16 cellular contexts compared by ENCODE assay signal in the genomic region with DNA sequence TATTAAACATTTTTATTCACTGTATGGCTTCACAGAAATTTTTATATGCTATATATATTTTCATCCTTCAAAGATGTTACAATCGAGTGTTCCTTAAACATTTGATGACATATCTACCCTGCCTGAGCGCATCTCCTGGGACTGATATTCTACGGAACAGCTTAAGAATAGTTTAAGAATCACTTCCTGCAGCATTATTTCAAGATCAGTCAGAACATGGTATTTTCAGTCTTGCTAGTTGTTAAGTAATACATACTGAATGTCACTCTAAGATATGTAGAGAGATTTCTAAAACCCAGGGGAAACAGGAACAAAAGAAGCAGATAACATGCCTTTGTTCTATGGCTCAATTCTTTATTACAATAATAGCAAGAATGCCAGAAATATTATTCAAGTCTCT. TPM values are rescaled to one million over a fixed set of nuclear protein-coding genes. Genes with fewer than 3 reads are reported as not detected.
DNase-seq lines count a peak whose midpoint lies in the region; TF ChIP-seq lines count a peak whose summit lies in the region.
"Had no signal": no experiment of that assay in that cellular context is flagged by ENCODE, and none has a peak within 500 bp of the region (broad histone marks: within the 10 kb centered on the region; RNA-seq: fewer than 3 reads in every experiment).

No MANE protein-coding gene starts in this region.

- peaks cover 6% of the 10 kb centered on the region for H3K27me3 Mint-ChIP-seq in activated T-helper 1 cell treated with anti-CD3 and anti-CD28 coated beads, Interleukin-12 subunit alpha, Interleukin-12 subunit beta, Interleukin-2, Interleukin-4 antibody, amounts not matched to agents 30 ng/mL and 10 ng/mL and 1 ng/mL, durations not matched to agents 14 hours and 24 hours and 36 hours (ENCODE audit: insufficient read depth)

- TF ChIP-seq CTCF in fibroblast of mammary gland (conservative IDR thresholded peaks at IDR 0.05; ENCODE audit: control insufficient read depth, insufficient read depth, low read depth, low read length): no peak

- no peaks in the 10 kb centered on the region for H3K27me3 ChIP-seq in GM23248 (replicated peaks; ENCODE audit: insufficient read depth)
- no peaks in the 10 kb centered on the region for H3K27me3 ChIP-seq in skeletal muscle satellite cell (ENCODE audit: control insufficient read depth, insufficient read depth, low read length)
- H3K27me3 ChIP-seq: adrenal gland had no signal

- H3K4me1 ChIP-seq in GM23248 (ENCODE audit: insufficient read depth) (peaks cover 63% of the 10 kb centered on the region), skeletal muscle satellite cell (ENCODE audit: control insufficient read depth, insufficient read depth, low read length) (peaks cover 86% of the 10 kb centered on the region)

- no peak overlapping the region for H2AFZ ChIP-seq in GM23248

- in situ Hi-C loops in GM23248 (cut with MboI): no loop called here

- no peaks in the 10 kb centered on the region for H3K36me3 Mint-ChIP-seq in activated T-helper 1 cell treated with anti-CD3 and anti-CD28 coated beads, Interleukin-12 subunit alpha, Interleukin-12 subunit beta, Interleukin-2, Interleukin-4 antibody, amounts not matched to agents 30 ng/mL and 10 ng/mL and 1 ng/mL, durations not matched to agents 14 hours and 24 hours and 36 hours (ENCODE audit: low read depth)

- H3K4me2 ChIP-seq in GM23248 (ENCODE audit: unreplicated experiment) (peak overlapping the region; percentile 50), skeletal muscle satellite cell (ENCODE audit: low read length) (peak overlapping the region; percentile 86)

- H3K36me3 ChIP-seq in GM23248 (ENCODE audit: low read depth) (no peaks in the 10 kb centered on the region), skeletal muscle satellite cell (ENCODE audit: insufficient read depth, low read length) (peaks cover 84% of the 10 kb centered on the region)
- H3K36me3 ChIP-seq: adrenal gland had no signal

- H3K9me3 ChIP-seq in GM23248 (ENCODE audit: low read depth) (no peaks in the 10 kb centered on the region), skeletal muscle satellite cell (replicated peaks; ENCODE audit: low read length) (no peaks in the 10 kb centered on the region)
- H3K9me3 ChIP-seq: adrenal gland had no signal

- H3K9ac ChIP-seq in GM23248 (no peak overlapping the region), skeletal muscle satellite cell (ENCODE audit: low read depth, low read length) (peak overlapping the region; percentile 69)

- H3K79me2 ChIP-seq in GM23248 (ENCODE audit: insufficient read depth): peaks cover 25% of the 10 kb centered on the region; the same call in 1 of the 2 replicates

- peak overlapping the region; percentile 56 for H3K27ac ChIP-seq in GM23248
- H3K27ac ChIP-seq: SK-N-MC had no signal

- H3K9me2 ChIP-seq in GM23248 (ENCODE audit: insufficient read depth): no peaks in the 10 kb centered on the region

- no peak overlapping the region for H3K27ac Mint-ChIP-seq in activated T-helper 1 cell treated with anti-CD3 and anti-CD28 coated beads, Interleukin-12 subunit alpha, Interleukin-12 subunit beta, Interleukin-2, Interleukin-4 antibody, amounts not matched to agents 30 ng/mL and 10 ng/mL and 1 ng/mL, durations not matched to agents 14 hours and 24 hours and 36 hours
- H3K27ac Mint-ChIP-seq: activated CD8-positive, alpha-beta T cell treated with anti-CD3 and anti-CD28 coated beads, Interleukin-2, amount 10 ng/mL, durations not matched to agents 7 days and 5 days; activated T-helper 17 cell treated with anti-CD3 and anti-CD28 coated beads, Interleukin-2, amount 50 U/mL, for 72 hours; dendritic cell treated with granulocyte-macrophage colony-stimulating factor and Interleukin-4, amounts not matched to agents 40 ng/mL and 50 ng/mL, for 4 days had no signal

- peaks cover 37% of the 10 kb centered on the region for H3F3A ChIP-seq in GM23248 (ENCODE audit: insufficient read depth)

- DNase-seq in GM23248 (peak; percentile 55), amniotic epithelial cell (ENCODE audit: low read depth) (peak; percentile 70), fibroblast of mammary gland (ENCODE audit: low read depth) (peak; percentile 71), KG1 (lab: John Stamatoyannopoulos, UW) (no peak), NCI-H2029 (lab: John Stamatoyannopoulos, UW) (no peak)
- DNase-seq in activated CD8-positive, alpha-beta memory T cell treated with anti-CD3 and anti-CD28 coated beads for 24 hours: no peak
- no peak for DNase-seq in activated T-helper 1 cell treated with anti-CD3 and anti-CD28 coated beads, Interleukin-12 subunit alpha, Interleukin-12 subunit beta, Interleukin-2, Interleukin-4 antibody, amounts not matched to agents 30 ng/mL and 10 ng/mL and 1 ng/mL, durations not matched to agents 14 hours and 24 hours and 36 hours (ENCODE audit: low spot score)
- DNase-seq: activated CD8-positive, alpha-beta T cell treated with anti-CD3 and anti-CD28 coated beads, Interleukin-2, amount 10 ng/mL, durations not matched to agents 7 days and 5 days; adrenal gland; C1 segment of cervical spinal cord; NCI-H1436; stimulated activated CD4-positive, alpha-beta T cell treated with anti-CD3 and anti-CD28 coated beads, Interleukin-2, amount 100 ng/mL, for 48 hours had no signal

- intact Hi-C loops in activated T-helper 1 cell treated with anti-CD3 and anti-CD28 coated beads, Interleukin-12 subunit alpha, Interleukin-12 subunit beta, Interleukin-2, Interleukin-4 antibody, amounts not matched to agents 30 ng/mL and 10 ng/mL and 1 ng/mL, durations not matched to agents 14 hours and 24 hours and 36 hours (cut with micrococcal nuclease): no loop called here

- WGBS in GM23248 (ENCODE audit: low coverage in 1 of 2, low lambda C conversion rate in 2 of 2, missing lambda C conversion rate in 2 of 2), 2 experiments: 61 to 79% methylated on average over 3 of the region's 3 CpGs

- H4K20me1 ChIP-seq in GM23248 (ENCODE audit: insufficient read depth): no peaks in the 10 kb centered on the region

- no peaks in the 10 kb centered on the region for H3K9me3 Mint-ChIP-seq in activated T-helper 1 cell treated with anti-CD3 and anti-CD28 coated beads, Interleukin-12 subunit alpha, Interleukin-12 subunit beta, Interleukin-2, Interleukin-4 antibody, amounts not matched to agents 30 ng/mL and 10 ng/mL and 1 ng/mL, durations not matched to agents 14 hours and 24 hours and 36 hours
- H3K9me3 Mint-ChIP-seq: activated T-helper 17 cell treated with anti-CD3 and anti-CD28 coated beads, Interleukin-2, amount 50 U/mL, for 72 hours; dendritic cell treated with granulocyte-macrophage colony-stimulating factor and Interleukin-4, amounts not matched to agents 40 ng/mL and 50 ng/mL, for 4 days had no signal

- H3K4me3 ChIP-seq in GM23248 (no peak overlapping the region), fibroblast of mammary gland (ENCODE audit: control insufficient read depth, low read depth, low read length) (no peak overlapping the region), skeletal muscle satellite cell (ENCODE audit: low read length) (no peak overlapping the region)
- H3K4me3 ChIP-seq: adrenal gland, SK-N-MC had no signal

- no peak overlapping the region for H3K4me3 Mint-ChIP-seq in activated T-helper 1 cell treated with anti-CD3 and anti-CD28 coated beads, Interleukin-12 subunit alpha, Interleukin-12 subunit beta, Interleukin-2, Interleukin-4 antibody, amounts not matched to agents 30 ng/mL and 10 ng/mL and 1 ng/mL, durations not matched to agents 14 hours and 24 hours and 36 hours
- H3K4me3 Mint-ChIP-seq: activated CD8-positive, alpha-beta T cell treated with anti-CD3 and anti-CD28 coated beads, Interleukin-2, amount 10 ng/mL, durations not matched to agents 7 days and 5 days; activated T-helper 17 cell treated with anti-CD3 and anti-CD28 coated beads, Interleukin-2, amount 50 U/mL, for 72 hours; dendritic cell treated with granulocyte-macrophage colony-stimulating factor and Interleukin-4, amounts not matched to agents 40 ng/mL and 50 ng/mL, for 4 days had no signal

- no peaks in the 10 kb centered on the region for H3K4me1 Mint-ChIP-seq in activated T-helper 1 cell treated with anti-CD3 and anti-CD28 coated beads, Interleukin-12 subunit alpha, Interleukin-12 subunit beta, Interleukin-2, Interleukin-4 antibody, amounts not matched to agents 30 ng/mL and 10 ng/mL and 1 ng/mL, durations not matched to agents 14 hours and 24 hours and 36 hours (ENCODE audit: low read depth)
- H3K4me1 Mint-ChIP-seq: activated T-helper 17 cell treated with anti-CD3 and anti-CD28 coated beads, Interleukin-2, amount 50 U/mL, for 72 hours had no signal

RNA-seq across cellular contexts. Expression of a gene that starts 8.7 kb away (rescaled TPM):
- total RNA-seq in GM23248 (2014; rRNA removed; shearing (Covaris generic)): 157 and 189 TPM in 2 replicates
- polyA plus RNA-seq in GM23248 (2016; fragmentation: Nextera tagmentation; extraction: Ambion mirVana): 164 TPM in 2 replicates
- 31.7 and 46.6 TPM in 2 replicates for total RNA-seq in skeletal muscle satellite cell (2012; rRNA removed)
- 0.08 TPM in 1 of 2 replicates, not detected in the other for total RNA-seq in activated T-helper 1 cell treated with anti-CD3 and anti-CD28 coated beads, Interleukin-12 subunit alpha, Interleukin-12 subunit beta, Interleukin-2, Interleukin-4 antibody, amounts not matched to agents 30 ng/mL and 10 ng/mL and 1 ng/mL, durations not matched to agents 14 hours and 24 hours and 36 hours

Comparison
In these comparisons a context has a peak if more than half of its experiments do, and no peak if none do; other contexts are left out.
1. DNase-seq: peak in GM23248 (single experiment), amniotic epithelial cell (single experiment) and fibroblast of mammary gland (single experiment); none in KG1 (single experiment), activated CD8-positive, alpha-beta memory T cell treated with anti-CD3 and anti-CD28 coated beads for 24 hours (single experiment), activated T-helper 1 cell treated with anti-CD3 and anti-CD28 coated beads, Interleukin-12 subunit alpha, Interleukin-12 subunit beta, Interleukin-2, Interleukin-4 antibody, amounts not matched to agents 30 ng/mL and 10 ng/mL and 1 ng/mL, durations not matched to agents 14 hours and 24 hours and 36 hours (single experiment) and NCI-H2029 (single experiment).
2. RNA of a gene that starts 8.7 kb away (total RNA-seq): 157 to 189 TPM in GM23248; 0.08 TPM in activated T-helper 1 cell treated with anti-CD3 and anti-CD28 coated beads, Interleukin-12 subunit alpha, Interleukin-12 subunit beta, Interleukin-2, Interleukin-4 antibody, amounts not matched to agents 30 ng/mL and 10 ng/mL and 1 ng/mL, durations not matched to agents 14 hours and 24 hours and 36 hours; every median in the first group is over 100 times any median in the second.